Comparison of ENCODE assay signal across 8 cellular contexts in genomic region chr15:82809308-82810060, GRCh38. TPM values are rescaled to one million over a fixed set of nuclear protein-coding genes. Genes with fewer than 3 reads are reported as not detected.
DNase-seq lines count a peak whose midpoint lies in the region; ATAC-seq and TF ChIP-seq lines count a peak whose summit lies in the region.

Gene WHAMM (plus strand): TSS chr15:82809628. CDS start chr15:82809727, 99 bp downstream.

- H3K4me1 Mint-ChIP-seq in activated T-cell treated with anti-CD3 and anti-CD28 coated beads, Interleukin-2, amount 50 U/mL, for 72 hours (ENCODE audit: low read depth): peaks cover 42% of the 10 kb centered on the region

- peak; percentile 78 for ATAC-seq in GM21737 (IDR thresholded peaks at IDR 0.05; ENCODE audit: unreplicated experiment)
- peak; percentile 97 for ATAC-seq in Panc1
- peak; percentile 94 for ATAC-seq in activated T-cell treated with anti-CD3 and anti-CD28 coated beads, Interleukin-2, amount 50 U/mL, for 72 hours (replicated peaks in 1 of 2)

- H3K27ac ChIP-seq in KMS-11: peak within 1 kb of the TSS; percentile 89
- peak within 1 kb of the TSS; percentile 92 for H3K27ac ChIP-seq in Panc1 (ENCODE audit: low read length)
- peak within 1 kb of the TSS; percentile 99 to 100 (median 100) for H3K27ac ChIP-seq in esophagus squamous epithelium

- TF ChIP-seq POLR2A in esophagus squamous epithelium (IDR thresholded peaks at IDR 0.05): peak in 3 of 4 donors; percentile 93 to 98 (median 95)

- CTCF ChIA-PET in Panc1 (lab: Charles Lee): no interaction called here

- H3K27ac Mint-ChIP-seq in activated T-cell treated with anti-CD3 and anti-CD28 coated beads, Interleukin-2, amount 50 U/mL, for 72 hours: peak within 1 kb of the TSS; percentile 98

- in situ Hi-C loops in Panc1 (cut with HindIII; ENCODE audit: low pct_unique_long_range_greater_than_20kb, low sequenced_read_pairs): no loop called here

- H4K20me1 ChIP-seq in KMS-11 (ENCODE audit: insufficient read depth): no peaks in the 10 kb centered on the region

- H3K36me3 ChIP-seq in KMS-11 (ENCODE audit: insufficient read depth) (no peaks in the 10 kb centered on the region), Panc1 (ENCODE audit: control insufficient read depth, insufficient read depth, low read length) (peaks cover 2% of the 10 kb centered on the region), esophagus squamous epithelium (peaks cover 0 to 18% (median 7%) of the 10 kb centered on the region in 3 donors)

- H3K4me3 Mint-ChIP-seq in activated T-cell treated with anti-CD3 and anti-CD28 coated beads, Interleukin-2, amount 50 U/mL, for 72 hours: peak within 1 kb of the TSS; percentile 87 to 94

- peaks cover 2 to 24% of the 10 kb centered on the region in 2 donors for H3K36me3 Mint-ChIP-seq in activated T-cell treated with anti-CD3 and anti-CD28 coated beads, Interleukin-2, amount 50 U/mL, for 72 hours (ENCODE audit: insufficient read depth in 2 of 2)

- TF ChIP-seq CTCF in KMS-11 (conservative IDR thresholded peaks at IDR 0.05; ENCODE audit: low read depth, low read length): no peak
- TF ChIP-seq CTCF in Panc1 (IDR thresholded peaks at IDR 0.05): no peak; the same call in 1 of the 2 replicates
- no peak for TF ChIP-seq CTCF in esophagus squamous epithelium (IDR thresholded peaks at IDR 0.05)

- no TSS peak for BruUV-seq in Panc1 (replicated peaks; lab: Mats Ljungman, UMichigan)

- 0 to 1% methylated on average over 7 to 8 of the region's 67 CpGs for WGBS in esophagus squamous epithelium, 2 donors

- peak within 1 kb of the TSS; percentile 69 for H3K4me2 ChIP-seq in KMS-11

- H3K9ac ChIP-seq in KMS-11: peak within 1 kb of the TSS; percentile 77

- POLR2A ChIA-PET in Panc1 (lab: Charles Lee): interaction anchor here (1.0 to 1.2 kb wide), 3 partner anchors 51 to 274 kb away, joined by 3 to 5 read pairs (median 3); no protein-coding TSS in a partner anchor

- peaks cover 19% of the 10 kb centered on the region; the same call in 1 of the 2 replicates for H3K79me2 ChIP-seq in KMS-11 (ENCODE audit: insufficient read depth, low read depth)

- intact Hi-C loops in Panc1 (cut with micrococcal nuclease; ENCODE audit: unreplicated experiment): no loop called here
- intact Hi-C loops in esophagus squamous epithelium (cut with DNase I): no loop called here

- H3K27me3 ChIP-seq in KMS-11 (ENCODE audit: insufficient read depth, low read depth): no peaks in the 10 kb centered on the region
- no peaks in the 10 kb centered on the region for H3K27me3 ChIP-seq in Panc1 (ENCODE audit: control insufficient read depth, insufficient read depth, low read length)
- H3K27me3 ChIP-seq in esophagus squamous epithelium: no peaks in the 10 kb centered on the region

- H3K9me3 Mint-ChIP-seq in activated T-cell treated with anti-CD3 and anti-CD28 coated beads, Interleukin-2, amount 50 U/mL, for 72 hours: no peaks in the 10 kb centered on the region

- H3K4me3 ChIP-seq in KMS-11 (IDR thresholded peaks at IDR 0.05; ENCODE audit: insufficient read depth, low read depth, low read length) (no peak within 1 kb of the TSS), Panc1 (ENCODE audit: low read depth in 2 of 2, low read length in 2 of 2) (peak within 1 kb of the TSS; percentile 82 to 90), esophagus squamous epithelium (peak within 1 kb of the TSS; percentile 81 to 98 (median 90))

- peak within 1 kb of the TSS; percentile 75 for H2AFZ ChIP-seq in KMS-11 (ENCODE audit: low read depth)

- DNase-seq in DMS79 treated with DMSO at 0.1 percent for 48 hours (lab: John Stamatoyannopoulos, UW) (peak; percentile 75), Panc1 (ENCODE audit: low read depth, low spot score) (peak; percentile 93), esophagus squamous epithelium (lab: John Stamatoyannopoulos, UW) (peak; percentile 95), myocyte (ENCODE audit: low read depth) (peak; percentile 99)
- peak; percentile 94 to 96 for DNase-seq in activated T-cell treated with anti-CD3 and anti-CD28 coated beads, Interleukin-2, amount 50 U/mL, for 72 hours
- DNase-seq in stimulated activated CD8-positive, alpha-beta memory T cell treated with anti-CD3 and anti-CD28 coated beads, Interleukin-7, amount 100 ng/mL, for 48 hours (ENCODE audit: extremely low read depth in 1 of 2, low read depth in 1 of 2): peak; percentile 89 to 95

- peaks cover 50% of the 10 kb centered on the region for H3K4me1 ChIP-seq in KMS-11 (ENCODE audit: low read depth, poor library complexity, severe bottlenecking)
- H3K4me1 ChIP-seq in Panc1 (ENCODE audit: control insufficient read depth, insufficient read depth, low read length): peaks cover 4% of the 10 kb centered on the region; the same call in 1 of the 2 replicates
- peaks cover 0 to 58% (median 13%) of the 10 kb centered on the region in 3 donors for H3K4me1 ChIP-seq in esophagus squamous epithelium

- peaks cover 19% of the 10 kb centered on the region for H3K27me3 Mint-ChIP-seq in activated T-cell treated with anti-CD3 and anti-CD28 coated beads, Interleukin-2, amount 50 U/mL, for 72 hours (ENCODE audit: low read depth)

- H3K9me3 ChIP-seq in Panc1 (ENCODE audit: control insufficient read depth, insufficient read depth, low read depth, low read length) (no peaks in the 10 kb centered on the region), esophagus squamous epithelium (no peaks in the 10 kb centered on the region)

RNA-seq across cellular contexts. Expression of gene WHAMM, which starts in this region (rescaled TPM):
- total RNA-seq in Panc1 (2021; ENCODE audit: unreplicated experiment) (8.8 TPM), esophagus squamous epithelium (1 to 10 TPM; 5.3 to 8.8 (median 6.1) TPM), myocyte (7.0 and 8.0 TPM in 2 replicates)
- 4.0 TPM for polyA plus RNA-seq in Panc1 (2012; ENCODE audit: insufficient read length)
- 1 to 10 TPM; 5.9 to 8.2 TPM for total RNA-seq in activated T-cell treated with anti-CD3 and anti-CD28 coated beads, Interleukin-2, amount 50 U/mL, for 72 hours
- 4.6 TPM for polyA plus RNA-seq in myocyte (2012)
